ENCODE assay signal across 1 cellular context in the genomic region with DNA sequence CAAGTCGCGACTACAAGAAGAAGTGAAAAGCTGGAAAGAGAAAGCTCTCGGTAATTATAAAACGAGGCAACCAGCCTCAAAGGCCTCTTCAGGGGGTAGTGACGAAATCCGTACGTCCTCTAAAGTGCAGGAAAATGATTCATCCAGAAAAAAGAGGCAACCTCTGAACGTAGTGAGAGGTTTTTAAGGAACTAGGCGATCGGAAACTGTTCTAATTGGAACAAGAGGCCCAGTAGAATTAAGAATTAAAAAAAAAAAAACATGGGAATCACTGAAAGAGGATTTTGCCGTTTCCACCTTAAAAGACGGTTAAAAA.
TF ChIP-seq lines count a peak whose summit lies in the region.

No MANE protein-coding gene starts in this region.

TF ChIP-seq in H1, 55 proteins besides CTCF, POLR2A, EP300 and RAD21 (continued from another document):
- no peak for TF ChIP-seq TCF12 (IDR thresholded peaks at IDR 0.05; ENCODE audit: low read depth, low read length)
- TF ChIP-seq SIX5 (IDR thresholded peaks at IDR 0.05; ENCODE audit: low read depth, low read length): no peak
- TF ChIP-seq RBBP5 (IDR thresholded peaks at IDR 0.05; ENCODE audit: borderline replicate concordance, low read depth, low read length): no peak
- TF ChIP-seq EZH2 (IDR thresholded peaks at IDR 0.05; ENCODE audit: low read depth, low read length, severe bottlenecking): no peak
- no peak for TF ChIP-seq FOSL1 (IDR thresholded peaks at IDR 0.05; ENCODE audit: insufficient read depth, low read depth, low read length)
- no peak for TF ChIP-seq SP1 (IDR thresholded peaks at IDR 0.05; ENCODE audit: low read depth, low read length)
- TF ChIP-seq SAP30 (IDR thresholded peaks at IDR 0.05; ENCODE audit: insufficient read depth, insufficient replicate concordance, low read length): peak; percentile 0
- TF ChIP-seq TAF1 (IDR thresholded peaks at IDR 0.05; ENCODE audit: low read depth, low read length): no peak
- TF ChIP-seq, protein P1, sequence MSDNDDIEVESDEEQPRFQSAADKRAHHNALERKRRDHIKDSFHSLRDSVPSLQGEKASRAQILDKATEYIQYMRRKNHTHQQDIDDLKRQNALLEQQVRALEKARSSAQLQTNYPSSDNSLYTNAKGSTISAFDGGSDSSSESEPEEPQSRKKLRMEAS (IDR thresholded peaks at IDR 0.05): no peak
- no peak for TF ChIP-seq CTBP2 (IDR thresholded peaks at IDR 0.05; ENCODE audit: borderline replicate concordance, insufficient read depth, insufficient read length, low read length)
- TF ChIP-seq, protein P2, sequence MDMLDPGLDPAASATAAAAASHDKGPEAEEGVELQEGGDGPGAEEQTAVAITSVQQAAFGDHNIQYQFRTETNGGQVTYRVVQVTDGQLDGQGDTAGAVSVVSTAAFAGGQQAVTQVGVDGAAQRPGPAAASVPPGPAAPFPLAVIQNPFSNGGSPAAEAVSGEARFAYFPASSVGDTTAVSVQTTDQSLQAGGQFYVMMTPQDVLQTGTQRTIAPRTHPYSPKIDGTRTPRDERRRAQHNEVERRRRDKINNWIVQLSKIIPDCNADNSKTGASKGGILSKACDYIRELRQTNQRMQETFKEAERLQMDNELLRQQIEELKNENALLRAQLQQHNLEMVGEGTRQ (IDR thresholded peaks at IDR 0.05; ENCODE audit: low read length): no peak
- peak in 1 of 2 experiments; percentile 23; a peak in 1 of 4 replicates for TF ChIP-seq SIN3A (conservative IDR thresholded peaks at IDR 0.05 in 1 of 2, IDR thresholded peaks at IDR 0.05 in 1 of 2; ENCODE audit: low read depth in 1 of 2, low read length in 2 of 2)
